23 cellular contexts compared by ENCODE assay signal in genomic region chr22:36131907-36132306, GRCh38. TPM values are rescaled to one million over a fixed set of nuclear protein-coding genes. Genes with fewer than 3 reads are reported as not detected.
"Had no signal": no experiment of that assay in that cellular context is flagged by ENCODE, and none has a peak within 500 bp of the region (broad histone marks: within the 10 kb centered on the region; RNA-seq: fewer than 3 reads in every experiment).

No MANE protein-coding gene starts in this region.

- H3K27ac ChIP-seq: PC-9, Peyer's patch, SJCRH30 had no signal

- ATAC-seq: Right ventricle myocardium inferior, SK-N-SH treated with all-trans-retinoic acid at 6 μM for 48 hours had no signal

- H3K4me3 ChIP-seq: PC-9, Peyer's patch, SJCRH30 had no signal

- DNase-seq: KBM-7, MV-4-11, NCI-H1048, NCI-H1105, NCI-H1417, NCI-H1436 treated with DMSO at 0.1 percent for 48 hours, NCI-H1694, NCI-H1930, NCI-H2081, NCI-H2107, NCI-H226, NCI-H446, NCI-H510A, NCI-H524 treated with DMSO at 0.1 percent for 48 hours, NCI-H69, NCI-H774, OCI-M1, PC-9, Peyer's patch, SHP77 treated with DMSO at 0.1 percent for 48 hours, SJCRH30 had no signal

- H3K4me1 ChIP-seq: Peyer's patch, SJCRH30 had no signal

- H2AFZ ChIP-seq: PC-9 had no signal

- H3K4me2 ChIP-seq: PC-9 had no signal

- H3K36me3 ChIP-seq: Peyer's patch, SJCRH30 had no signal

- H3K27me3 ChIP-seq: Peyer's patch, SJCRH30 had no signal

- H3K9me3 ChIP-seq: Peyer's patch, SJCRH30 had no signal

RNA-seq across cellular contexts. Expression of gene APOL3, which starts 28.6 kb away (rescaled TPM):
- total RNA-seq: SJCRH30 had no signal
